15 cellular contexts compared by ENCODE assay signal in the genomic region with DNA sequence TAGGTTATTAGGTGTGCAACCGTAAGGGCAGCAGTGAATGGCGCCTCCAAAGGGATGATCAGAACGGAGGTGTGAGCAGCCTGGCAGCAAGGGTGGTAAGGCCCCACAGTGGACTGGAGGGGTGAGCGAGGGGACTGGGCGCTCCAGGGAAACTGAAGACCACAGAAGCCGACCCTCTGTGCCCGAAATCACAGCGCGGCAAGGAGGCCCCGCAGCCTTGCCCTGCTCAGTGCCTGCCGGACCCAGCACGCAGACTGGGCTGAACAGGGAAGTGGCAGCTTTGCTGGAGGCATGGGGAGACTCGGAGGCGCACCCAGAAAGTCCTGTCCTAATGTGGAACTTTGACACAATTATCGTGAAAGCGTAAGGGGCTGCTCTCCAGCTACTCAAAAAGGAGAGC. TPM values are rescaled to one million over a fixed set of nuclear protein-coding genes. Genes with fewer than 3 reads are reported as not detected.
DNase-seq lines count a peak whose midpoint lies in the region; ATAC-seq and TF ChIP-seq lines count a peak whose summit lies in the region.
"Had no signal": no experiment of that assay in that cellular context is flagged by ENCODE, and none has a peak within 500 bp of the region (broad histone marks: within the 10 kb centered on the region; RNA-seq: fewer than 3 reads in every experiment).

No MANE protein-coding gene starts in this region.

- H3K27ac ChIP-seq in DOHH2 (ENCODE audit: low read depth, low read length) = peak overlapping the region; percentile 43
- peak overlapping the region; percentile 54 for H3K27ac ChIP-seq in WERI-Rb-1
- H3K27ac ChIP-seq: GM23248 had no signal

- peaks cover 56 to 74% of the 10 kb centered on the region in 2 donors for H3K4me1 Mint-ChIP-seq in immature natural killer cell
- H3K4me1 Mint-ChIP-seq in stimulated activated memory B cell treated with anti-CD40 and anti-IgM and Interleukin-4, amounts not matched to agents 10 μg/mL and 1 μg/mL and 100 μg/mL, for 72 hours = peaks cover 55% of the 10 kb centered on the region

- H3K27ac Mint-ChIP-seq in immature natural killer cell = peak overlapping the region; percentile 87 to 97 (median 92)
- peak overlapping the region; percentile 77 for H3K27ac Mint-ChIP-seq in stimulated activated memory B cell treated with anti-CD40 and anti-IgM and Interleukin-4, amounts not matched to agents 10 μg/mL and 1 μg/mL and 100 μg/mL, for 72 hours
- H3K27ac Mint-ChIP-seq: CD4-positive, alpha-beta T cell had no signal

- H3F3A ChIP-seq in DOHH2 (ENCODE audit: control insufficient read depth, insufficient read depth) = peaks cover 46% of the 10 kb centered on the region

- peaks cover 0 to 1% (median 0%) of the 10 kb centered on the region in 6 donors for H3K9me3 Mint-ChIP-seq in immature natural killer cell
- peaks cover 3% of the 10 kb centered on the region for H3K9me3 Mint-ChIP-seq in stimulated activated memory B cell treated with anti-CD40 and anti-IgM and Interleukin-4, amounts not matched to agents 10 μg/mL and 1 μg/mL and 100 μg/mL, for 72 hours
- H3K9me3 Mint-ChIP-seq: CD4-positive, alpha-beta T cell had no signal

- peak overlapping the region in 2 of 5 donors; percentile 47 to 71 for H3K4me3 Mint-ChIP-seq in immature natural killer cell
- no peak overlapping the region for H3K4me3 Mint-ChIP-seq in stimulated activated memory B cell treated with anti-CD40 and anti-IgM and Interleukin-4, amounts not matched to agents 10 μg/mL and 1 μg/mL and 100 μg/mL, for 72 hours
- H3K4me3 Mint-ChIP-seq: CD4-positive, alpha-beta T cell had no signal

- H3K4me2 ChIP-seq in DOHH2 (ENCODE audit: low read length) = 0 out of 2 replicates have a peak overlapping the region, but pooled peaks have one; percentile 0

- TF ChIP-seq CTCF in DOHH2 (IDR thresholded peaks at IDR 0.05; ENCODE audit: low read depth, low read length, poor library complexity, severe bottlenecking) (no peak), WERI-Rb-1 (IDR thresholded peaks at IDR 0.05; ENCODE audit: low read depth, low read length) (no peak)

- no peaks in the 10 kb centered on the region for H4K20me1 ChIP-seq in DOHH2 (ENCODE audit: control insufficient read depth, insufficient read depth, low read depth, low read length)

- H3K36me3 ChIP-seq in DOHH2 (ENCODE audit: control insufficient read depth, low read length) = peaks cover 80% of the 10 kb centered on the region
- H3K36me3 ChIP-seq in WERI-Rb-1 = no peaks in the 10 kb centered on the region

- peaks cover 69% of the 10 kb centered on the region for H3K4me1 ChIP-seq in DOHH2 (ENCODE audit: control insufficient read depth, low read length)

- DNase-seq in WERI-Rb-1 (no peak), immature natural killer cell (no peak), NCI-H82 (lab: John Stamatoyannopoulos, UW) (no peak)
- no peak for DNase-seq in activated naive CD4-positive, alpha-beta T cell (lab: John Stamatoyannopoulos, UW)
- DNase-seq: CD4-positive, alpha-beta T cell; DMS79; GM23248; KBM-7; NCI-H1436 treated with DMSO at 0.1 percent for 48 hours; NCI-H2029 treated with DMSO at 0.1 percent for 48 hours; NCI-H446 treated with DMSO at 0.1 percent for 48 hours; PC-3 had no signal

- peaks cover 25 to 49% (median 39%) of the 10 kb centered on the region in 3 donors for H3K36me3 Mint-ChIP-seq in immature natural killer cell
- peaks cover 79% of the 10 kb centered on the region for H3K36me3 Mint-ChIP-seq in stimulated activated memory B cell treated with anti-CD40 and anti-IgM and Interleukin-4, amounts not matched to agents 10 μg/mL and 1 μg/mL and 100 μg/mL, for 72 hours

- H3K4me3 ChIP-seq in DOHH2 (ENCODE audit: low read length) (no peak overlapping the region), WERI-Rb-1 (ENCODE audit: low read depth, low read length) (no peak overlapping the region)
- H3K4me3 ChIP-seq: GM23248 had no signal

- no peaks in the 10 kb centered on the region for H3K27me3 ChIP-seq in DOHH2 (ENCODE audit: control insufficient read depth, low read length)
- H3K27me3 ChIP-seq in WERI-Rb-1 (ENCODE audit: insufficient read depth, low read depth, severe bottlenecking) = no peaks in the 10 kb centered on the region

- H3K9me2 ChIP-seq in DOHH2 (replicated peaks; ENCODE audit: control insufficient read depth, low read length) = no peaks in the 10 kb centered on the region

- ATAC-seq in stimulated activated memory B cell treated with anti-CD40 and anti-IgM and Interleukin-4, amounts not matched to agents 10 μg/mL and 1 μg/mL and 100 μg/mL, for 72 hours = no peak
- ATAC-seq in GM18867 (IDR thresholded peaks at IDR 0.05; ENCODE audit: unreplicated experiment) = no peak
- ATAC-seq: PC-3 had no signal

- H3K9me3 ChIP-seq in DOHH2 (ENCODE audit: control insufficient read depth, insufficient read depth, low read length) = no peaks in the 10 kb centered on the region
- H3K9me3 ChIP-seq in WERI-Rb-1 (ENCODE audit: severe bottlenecking) = no peaks in the 10 kb centered on the region

- peaks cover 19 to 41% (median 40%) of the 10 kb centered on the region in 3 donors for H3K27me3 Mint-ChIP-seq in immature natural killer cell (ENCODE audit: low read depth in 3 of 3)
- no peaks in the 10 kb centered on the region for H3K27me3 Mint-ChIP-seq in stimulated activated memory B cell treated with anti-CD40 and anti-IgM and Interleukin-4, amounts not matched to agents 10 μg/mL and 1 μg/mL and 100 μg/mL, for 72 hours
- H3K27me3 Mint-ChIP-seq: CD4-positive, alpha-beta T cell had no signal

- H3K79me2 ChIP-seq in DOHH2 (ENCODE audit: control insufficient read depth, low read length) = peaks cover 51% of the 10 kb centered on the region

RNA-seq across cellular contexts. Expression of a gene that starts 38.4 kb away (rescaled TPM):
- polyA plus RNA-seq in immature natural killer cell = 10 to 100 TPM; 52.0 to 70.0 (median 61.0) TPM
